8 cellular contexts compared by ENCODE assay signal in genomic region chr17:19753049-19753444, GRCh38. TPM values are rescaled to one million over a fixed set of nuclear protein-coding genes. Genes with fewer than 3 reads are reported as not detected.
DNase-seq lines count a peak whose midpoint lies in the region; ATAC-seq and TF ChIP-seq lines count a peak whose summit lies in the region.

No MANE protein-coding gene starts in this region.

- no peak for TF ChIP-seq CTCF in sigmoid colon (IDR thresholded peaks at IDR 0.05)

- no peaks in the 10 kb centered on the region for H3K27me3 ChIP-seq in sigmoid colon

- H3K4me1 ChIP-seq in sigmoid colon, result peaks cover 0 to 26% (median 15%) of the 10 kb centered on the region in 4 donors

- 31 to 59% methylated on average over 11 of the region's 11 CpGs for WGBS in sigmoid colon, 2 donors

- no peak for ATAC-seq in HG02798 (IDR thresholded peaks at IDR 0.05; ENCODE audit: poor library complexity, unreplicated experiment)
- ATAC-seq in HG03045 (IDR thresholded peaks at IDR 0.05; ENCODE audit: unreplicated experiment), result no peak

- no peak overlapping the region for H3K4me3 ChIP-seq in sigmoid colon

- no peaks in the 10 kb centered on the region for H3K36me3 ChIP-seq in sigmoid colon

- DNase-seq in HK-2 (ENCODE audit: unreplicated experiment) (peak; percentile 79), SW480 (ENCODE audit: low spot score) (peak; percentile 91), glomerular visceral epithelial cell (ENCODE audit: extremely low spot score) (peak; percentile 95), sigmoid colon (peak; percentile 90), cerebellar cortex (ENCODE audit: low spot score) (no peak), NCI-H1694 treated with DMSO at 0.1 percent for 48 hours (lab: John Stamatoyannopoulos, UW) (no peak)

- intact Hi-C loops in sigmoid colon (cut with DNase I), result no loop called here

- no peaks in the 10 kb centered on the region for H3K9me3 ChIP-seq in sigmoid colon

- peak overlapping the region; percentile 21 to 83 (median 75) for H3K27ac ChIP-seq in sigmoid colon

- no peak for TF ChIP-seq POLR2A in sigmoid colon (IDR thresholded peaks at IDR 0.05)

- TF ChIP-seq EP300 in sigmoid colon (IDR thresholded peaks at IDR 0.05), result peak in 3 of 4 donors; percentile 23 to 30 (median 28)

RNA-seq across cellular contexts. Expression of gene ALDH3A1, which starts 4.9 kb away (rescaled TPM):
- 1 to 10 TPM in 1 of 4 donors, under 1 TPM in 3; 0.16 to 1.1 (median 0.56) TPM for total RNA-seq in sigmoid colon
- polyA plus RNA-seq in sigmoid colon, result 1 to 10 TPM; 1.7 to 6.0 (median 3.0) TPM

RNA-seq across cellular contexts. Expression of gene SLC47A2, which starts 36.7 kb away (rescaled TPM):
- not detected for total RNA-seq in sigmoid colon
- polyA plus RNA-seq in sigmoid colon, result under 1 TPM; 0.35 to 0.60 (median 0.46) TPM

Comparison
In these comparisons a context has a peak if more than half of its experiments do, and no peak if none do; other contexts are left out.
1. DNase-seq: peak in HK-2 (single experiment), SW480 (single experiment), glomerular visceral epithelial cell (single experiment) and sigmoid colon (single experiment); none in cerebellar cortex (single experiment) and NCI-H1694 treated with DMSO at 0.1 percent for 48 hours (single experiment).